ENCODE assay signal across 1 cellular context in the genomic region with DNA sequence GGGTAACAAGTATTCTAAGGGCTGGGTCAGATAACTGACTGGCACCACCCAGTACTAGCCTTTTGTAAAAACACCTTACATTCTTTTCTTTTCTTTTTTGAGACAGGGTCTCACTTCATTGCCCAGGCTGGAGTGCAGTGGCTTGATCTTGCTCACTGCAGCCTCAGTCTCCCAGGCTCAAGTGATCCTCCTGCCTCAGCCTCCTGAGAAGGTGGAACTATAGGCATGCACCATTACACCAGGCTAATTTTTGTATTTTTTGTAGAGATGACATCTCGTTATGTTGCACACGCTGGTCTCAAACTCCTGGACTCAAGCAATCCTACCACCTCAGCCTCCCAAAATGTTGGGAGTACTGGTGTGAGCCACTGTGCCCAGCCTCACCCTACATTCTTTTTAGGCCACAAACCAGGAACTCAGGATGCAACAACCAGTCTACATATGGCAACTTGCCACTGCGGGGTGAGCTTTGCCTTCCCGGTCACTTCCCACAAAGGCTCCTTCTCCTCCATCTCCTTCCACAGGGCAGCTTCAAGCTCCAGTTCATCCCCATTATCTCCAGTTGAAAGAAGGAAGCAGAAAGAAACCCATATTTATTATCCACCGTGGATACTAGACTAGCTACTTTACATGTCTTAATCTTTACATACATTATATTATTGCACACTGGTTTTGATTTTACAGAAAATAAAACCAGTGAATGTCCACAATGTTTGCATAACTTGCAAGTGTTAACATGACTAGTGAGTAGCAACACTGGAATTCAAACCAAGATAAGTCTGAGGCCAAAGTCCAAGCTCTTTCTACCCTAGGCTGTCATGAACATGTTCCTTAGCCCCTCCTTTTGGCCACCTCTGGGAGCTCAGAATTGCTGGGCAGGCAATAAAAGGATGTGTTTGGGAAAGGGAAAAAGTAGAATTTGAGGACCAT.
TF ChIP-seq lines count a peak whose summit lies in the region.

No MANE protein-coding gene starts in this region.

TF ChIP-seq in A549, 52 proteins besides CTCF, POLR2A, EP300 and RAD21 (continued from another document):
- TF ChIP-seq GATA3 (IDR thresholded peaks at IDR 0.05; ENCODE audit: borderline replicate concordance), result peak; percentile 84
- TF ChIP-seq HOXB13 (CRISPR knock-in tag; IDR thresholded peaks at IDR 0.05; ENCODE audit: low read depth), result no peak
- peak; percentile 51 to 80; a peak in 3 of 4 replicates for TF ChIP-seq CEBPB (IDR thresholded peaks at IDR 0.05)
- TF ChIP-seq MAFK (IDR thresholded peaks at IDR 0.05; ENCODE audit: partially characterized antibody), result peak; percentile 99
- no peak for TF ChIP-seq TP53 (CRISPR knock-in tag; IDR thresholded peaks at IDR 0.05)
- TF ChIP-seq CHD4 (IDR thresholded peaks at IDR 0.05; ENCODE audit: borderline replicate concordance), result peak; percentile 67; the same call in 1 of the 2 replicates
- TF ChIP-seq RARB (CRISPR knock-in tag; IDR thresholded peaks at IDR 0.05), result no peak
- no peak for TF ChIP-seq ZNF302 (CRISPR knock-in tag; IDR thresholded peaks at IDR 0.05)
- no peak for TF ChIP-seq CBX8 (IDR thresholded peaks at IDR 0.05)
- TF ChIP-seq ESRRA (IDR thresholded peaks at IDR 0.05; ENCODE audit: borderline replicate concordance, low read length), result no peak
- TF ChIP-seq EHF (CRISPR knock-in tag; IDR thresholded peaks at IDR 0.05), result no peak
- no peak for TF ChIP-seq SREBF2 (IDR thresholded peaks at IDR 0.05)
- no peak for TF ChIP-seq NFE2L2 (conservative IDR thresholded peaks at IDR 0.05; ENCODE audit: low read length)
- TF ChIP-seq MYC (IDR thresholded peaks at IDR 0.05; ENCODE audit: borderline replicate concordance, low read length), result no peak
- no peak for TF ChIP-seq EHMT2 (IDR thresholded peaks at IDR 0.05; ENCODE audit: low read depth)
TF ChIP-seq in A549: peak in this region for 14.
